Comparison of ENCODE assay signal across 1 cellular context in genomic region chr2:241900251-241901017, GRCh38.
TF ChIP-seq lines count a peak whose summit lies in the region.

No MANE protein-coding gene starts in this region.

TF ChIP-seq in GM23338, 12 proteins besides CTCF, POLR2A, EP300 and RAD21 (continued from another document):
- TF ChIP-seq, protein P1, sequence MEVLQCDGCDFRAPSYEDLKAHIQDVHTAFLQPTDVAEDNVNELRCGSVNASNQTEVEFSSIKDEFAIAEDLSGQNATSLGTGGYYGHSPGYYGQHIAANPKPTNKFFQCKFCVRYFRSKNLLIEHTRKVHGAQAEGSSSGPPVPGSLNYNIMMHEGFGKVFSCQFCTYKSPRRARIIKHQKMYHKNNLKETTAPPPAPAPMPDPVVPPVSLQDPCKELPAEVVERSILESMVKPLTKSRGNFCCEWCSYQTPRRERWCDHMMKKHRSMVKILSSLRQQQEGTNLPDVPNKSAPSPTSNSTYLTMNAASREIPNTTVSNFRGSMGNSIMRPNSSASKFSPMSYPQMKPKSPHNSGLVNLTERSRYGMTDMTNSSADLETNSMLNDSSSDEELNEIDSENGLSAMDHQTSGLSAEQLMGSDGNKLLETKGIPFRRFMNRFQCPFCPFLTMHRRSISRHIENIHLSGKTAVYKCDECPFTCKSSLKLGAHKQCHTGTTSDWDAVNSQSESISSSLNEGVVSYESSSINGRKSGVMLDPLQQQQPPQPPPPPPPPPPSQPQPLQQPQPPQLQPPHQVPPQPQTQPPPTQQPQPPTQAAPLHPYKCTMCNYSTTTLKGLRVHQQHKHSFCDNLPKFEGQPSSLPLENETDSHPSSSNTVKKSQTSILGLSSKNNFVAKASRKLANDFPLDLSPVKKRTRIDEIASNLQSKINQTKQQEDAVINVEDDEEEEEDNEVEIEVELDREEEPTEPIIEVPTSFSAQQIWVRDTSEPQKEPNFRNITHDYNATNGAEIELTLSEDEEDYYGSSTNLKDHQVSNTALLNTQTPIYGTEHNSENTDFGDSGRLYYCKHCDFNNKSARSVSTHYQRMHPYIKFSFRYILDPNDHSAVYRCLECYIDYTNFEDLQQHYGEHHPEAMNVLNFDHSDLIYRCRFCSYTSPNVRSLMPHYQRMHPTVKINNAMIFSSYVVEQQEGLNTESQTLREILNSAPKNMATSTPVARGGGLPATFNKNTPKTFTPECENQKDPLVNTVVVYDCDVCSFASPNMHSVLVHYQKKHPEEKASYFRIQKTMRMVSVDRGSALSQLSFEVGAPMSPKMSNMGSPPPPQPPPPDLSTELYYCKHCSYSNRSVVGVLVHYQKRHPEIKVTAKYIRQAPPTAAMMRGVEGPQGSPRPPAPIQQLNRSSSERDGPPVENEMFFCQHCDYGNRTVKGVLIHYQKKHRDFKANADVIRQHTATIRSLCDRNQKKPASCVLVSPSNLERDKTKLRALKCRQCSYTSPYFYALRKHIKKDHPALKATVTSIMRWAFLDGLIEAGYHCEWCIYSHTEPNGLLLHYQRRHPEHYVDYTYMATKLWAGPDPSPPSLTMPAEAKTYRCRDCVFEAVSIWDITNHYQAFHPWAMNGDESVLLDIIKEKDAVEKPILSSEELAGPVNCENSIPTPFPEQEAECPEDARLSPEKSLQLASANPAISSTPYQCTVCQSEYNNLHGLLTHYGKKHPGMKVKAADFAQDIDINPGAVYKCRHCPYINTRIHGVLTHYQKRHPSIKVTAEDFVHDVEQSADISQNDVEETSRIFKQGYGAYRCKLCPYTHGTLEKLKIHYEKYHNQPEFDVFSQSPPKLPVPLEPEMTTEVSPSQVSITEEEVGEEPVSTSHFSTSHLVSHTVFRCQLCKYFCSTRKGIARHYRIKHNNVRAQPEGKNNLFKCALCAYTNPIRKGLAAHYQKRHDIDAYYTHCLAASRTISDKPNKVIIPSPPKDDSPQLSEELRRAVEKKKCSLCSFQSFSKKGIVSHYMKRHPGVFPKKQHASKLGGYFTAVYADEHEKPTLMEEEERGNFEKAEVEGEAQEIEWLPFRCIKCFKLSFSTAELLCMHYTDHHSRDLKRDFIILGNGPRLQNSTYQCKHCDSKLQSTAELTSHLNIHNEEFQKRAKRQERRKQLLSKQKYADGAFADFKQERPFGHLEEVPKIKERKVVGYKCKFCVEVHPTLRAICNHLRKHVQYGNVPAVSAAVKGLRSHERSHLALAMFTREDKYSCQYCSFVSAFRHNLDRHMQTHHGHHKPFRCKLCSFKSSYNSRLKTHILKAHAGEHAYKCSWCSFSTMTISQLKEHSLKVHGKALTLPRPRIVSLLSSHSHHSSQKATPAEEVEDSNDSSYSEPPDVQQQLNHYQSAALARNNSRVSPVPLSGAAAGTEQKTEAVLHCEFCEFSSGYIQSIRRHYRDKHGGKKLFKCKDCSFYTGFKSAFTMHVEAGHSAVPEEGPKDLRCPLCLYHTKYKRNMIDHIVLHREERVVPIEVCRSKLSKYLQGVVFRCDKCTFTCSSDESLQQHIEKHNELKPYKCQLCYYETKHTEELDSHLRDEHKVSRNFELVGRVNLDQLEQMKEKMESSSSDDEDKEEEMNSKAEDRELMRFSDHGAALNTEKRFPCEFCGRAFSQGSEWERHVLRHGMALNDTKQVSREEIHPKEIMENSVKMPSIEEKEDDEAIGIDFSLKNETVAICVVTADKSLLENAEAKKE (CRISPR knock-in tag; IDR thresholded peaks at IDR 0.05): no peak
- TF ChIP-seq NANOG (IDR thresholded peaks at IDR 0.05; ENCODE audit: borderline replicate concordance) (no peak), ZNF331 (CRISPR knock-in tag; IDR thresholded peaks at IDR 0.05; ENCODE audit: low read depth) (no peak), EZH2phosphoT487 (IDR thresholded peaks at IDR 0.05; ENCODE audit: unreplicated experiment) (no peak), POLR2AphosphoS5 (IDR thresholded peaks at IDR 0.05; ENCODE audit: low read depth) (no peak), CREB1 (CRISPR knock-in tag; IDR thresholded peaks at IDR 0.05; ENCODE audit: low read depth) (no peak), EZH2 (IDR thresholded peaks at IDR 0.05; ENCODE audit: low read depth, unreplicated experiment) (no peak), ZNF114 (CRISPR knock-in tag; IDR thresholded peaks at IDR 0.05) (no peak), ETS1 (IDR thresholded peaks at IDR 0.05) (no peak)
